12 cellular contexts compared by ENCODE assay signal in the genomic region with DNA sequence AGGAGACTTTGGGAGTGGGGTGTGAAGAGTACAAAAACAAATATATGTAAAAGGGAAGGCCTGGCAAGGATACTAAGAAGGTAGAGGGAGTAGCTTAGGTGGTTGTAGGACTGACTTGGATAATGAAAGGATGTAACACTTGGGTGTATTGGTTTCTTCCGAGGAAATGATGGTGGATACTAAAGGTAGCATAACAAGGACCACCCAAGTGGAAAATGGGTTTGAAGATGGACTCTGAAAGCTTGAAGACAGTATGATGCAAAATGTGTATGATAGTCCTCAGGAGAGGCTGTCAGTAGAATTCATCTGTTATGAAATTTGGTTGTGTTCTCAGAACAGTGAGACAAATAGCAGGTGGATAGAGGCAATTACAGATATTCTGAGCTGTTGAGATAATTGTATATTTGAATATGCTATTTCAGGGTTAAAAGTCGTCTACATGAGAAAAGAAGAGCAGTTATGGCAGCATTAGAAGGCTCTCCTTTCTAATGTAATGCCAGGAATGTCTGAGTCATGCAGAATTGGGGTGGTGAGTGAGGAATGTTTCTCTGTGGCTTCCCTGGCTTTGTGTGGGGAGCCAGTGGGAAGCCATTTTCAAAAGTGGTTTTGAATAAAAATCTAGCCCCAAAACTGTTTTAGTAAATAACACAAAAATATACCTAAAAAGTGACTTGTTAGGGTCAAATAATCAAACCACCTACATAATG.
A peak's percentile ranks its signal among the peaks of the same experiment; 100 is the strongest.
DNase-seq lines count a peak whose midpoint lies in the region; ATAC-seq and TF ChIP-seq lines count a peak whose summit lies in the region.
"Had no signal": no experiment of that assay in that cellular context is flagged by ENCODE, and none has a peak within 500 bp of the region (broad histone marks: within the 10 kb centered on the region; RNA-seq: fewer than 3 reads in every experiment).

No MANE protein-coding gene starts in this region.

- no peaks in the 10 kb centered on the region for H3K9me3 ChIP-seq in NT2/D1 (ENCODE audit: insufficient read depth, low read length)
- H3K9me3 ChIP-seq in neural progenitor cell (ENCODE audit: low read depth), result no peaks in the 10 kb centered on the region

- H3K27me3 ChIP-seq in NT2/D1 (ENCODE audit: insufficient read depth, insufficient read length) (no peaks in the 10 kb centered on the region), neural progenitor cell (no peaks in the 10 kb centered on the region)

- H3K27ac ChIP-seq in epithelial cell of prostate, result peak overlapping the region; percentile 60
- no peak overlapping the region for H3K27ac ChIP-seq in neural progenitor cell
- H3K27ac ChIP-seq in coronary artery, result no peak overlapping the region

- peaks cover 5% of the 10 kb centered on the region for H3K4me1 Mint-ChIP-seq in neural progenitor cell
- no peaks in the 10 kb centered on the region for H3K4me1 Mint-ChIP-seq in effector memory CD8-positive, alpha-beta T cell (ENCODE audit: low read depth in 2 of 2)
- H3K4me1 Mint-ChIP-seq: T-cell had no signal

- H3K9ac ChIP-seq in NT2/D1 (ENCODE audit: insufficient read length, low read depth) (no peak overlapping the region), neural progenitor cell (no peak overlapping the region)

- H3K79me2 ChIP-seq in neural progenitor cell (ENCODE audit: low read depth), result no peaks in the 10 kb centered on the region

- H3K27me3 Mint-ChIP-seq in neural progenitor cell (ENCODE audit: insufficient read depth, low read depth), result no peaks in the 10 kb centered on the region
- H3K27me3 Mint-ChIP-seq in effector memory CD8-positive, alpha-beta T cell, result peaks cover 24 to 41% of the 10 kb centered on the region in 2 donors

- no peaks in the 10 kb centered on the region for H3K36me3 ChIP-seq in NT2/D1 (ENCODE audit: insufficient read depth, insufficient read length, low read length)
- no peaks in the 10 kb centered on the region for H3K36me3 ChIP-seq in neural progenitor cell

- no peaks in the 10 kb centered on the region for H3F3A ChIP-seq in neural progenitor cell (ENCODE audit: low read depth)

- H2AFZ ChIP-seq in neural progenitor cell (replicated peaks), result no peak overlapping the region

- ATAC-seq in effector memory CD8-positive, alpha-beta T cell (replicated peaks), result no peak
- ATAC-seq: natural killer cell treated with Interleukin-12 subunit alpha and Interleukin-12 subunit beta and Interleukin-15 and Interleukin-18, amount 100 ng/mL, for 72 hours; T-cell had no signal

- H3K36me3 Mint-ChIP-seq in neural progenitor cell, result no peaks in the 10 kb centered on the region
- no peaks in the 10 kb centered on the region for H3K36me3 Mint-ChIP-seq in effector memory CD8-positive, alpha-beta T cell (ENCODE audit: insufficient read depth)
- H3K36me3 Mint-ChIP-seq: natural killer cell treated with Interleukin-12 subunit alpha and Interleukin-12 subunit beta and Interleukin-15 and Interleukin-18, amount 100 ng/mL, for 72 hours; T-cell had no signal

- H3K4me2 ChIP-seq in neural progenitor cell, result no peak overlapping the region

- H3K4me3 Mint-ChIP-seq in neural progenitor cell, result no peak overlapping the region
- no peak overlapping the region for H3K4me3 Mint-ChIP-seq in effector memory CD8-positive, alpha-beta T cell
- H3K4me3 Mint-ChIP-seq: natural killer cell treated with Interleukin-12 subunit alpha and Interleukin-12 subunit beta and Interleukin-15 and Interleukin-18, amount 100 ng/mL, for 72 hours; T-cell had no signal

- TF ChIP-seq CTCF in neural progenitor cell (IDR thresholded peaks at IDR 0.05) (no peak), coronary artery (IDR thresholded peaks at IDR 0.05) (no peak)

- H3K27ac Mint-ChIP-seq in neural progenitor cell, result no peak overlapping the region
- H3K27ac Mint-ChIP-seq in effector memory CD8-positive, alpha-beta T cell, result no peak overlapping the region
- H3K27ac Mint-ChIP-seq: natural killer cell treated with Interleukin-12 subunit alpha and Interleukin-12 subunit beta and Interleukin-15 and Interleukin-18, amount 100 ng/mL, for 72 hours; T-cell had no signal

- H4K20me1 ChIP-seq in neural progenitor cell (ENCODE audit: low read depth), result no peaks in the 10 kb centered on the region

- peaks cover 2% of the 10 kb centered on the region for H3K9me3 Mint-ChIP-seq in neural progenitor cell
- no peaks in the 10 kb centered on the region for H3K9me3 Mint-ChIP-seq in effector memory CD8-positive, alpha-beta T cell

- H3K4me3 ChIP-seq in NT2/D1 (ENCODE audit: insufficient read length, low read depth) (no peak overlapping the region), neural progenitor cell (no peak overlapping the region), coronary artery (no peak overlapping the region)

- DNase-seq in EH (ENCODE audit: low read depth) (peak; percentile 94), NT2/D1 (ENCODE audit: low read depth, low spot score) (peak; percentile 66), epithelial cell of prostate (ENCODE audit: low read depth, low spot score) (no peak), neural progenitor cell (ENCODE audit: low spot score) (peak; percentile 26), coronary artery (ENCODE audit: low spot score) (no peak)
- no peak for DNase-seq in effector memory CD8-positive, alpha-beta T cell
- DNase-seq in stimulated activated naive CD4-positive, alpha-beta T cell (lab: John Stamatoyannopoulos, UW), result no peak
- DNase-seq in effector CD8-positive, alpha-beta T cell (lab: John Stamatoyannopoulos, UW), result no peak
- DNase-seq: activated T-cell treated with anti-CD3 and anti-CD28 coated beads for 4 hours, NCI-H1105, T-cell had no signal

- H3K4me1 ChIP-seq in NT2/D1 (ENCODE audit: insufficient read depth, insufficient read length) (no peaks in the 10 kb centered on the region), neural progenitor cell (no peaks in the 10 kb centered on the region)

Comparison
In these comparisons a context has a peak if more than half of its experiments do, and no peak if none do; other contexts are left out.
1. DNase-seq: peak in EH (single experiment), NT2/D1 (single experiment) and neural progenitor cell (single experiment); none in epithelial cell of prostate (single experiment), effector memory CD8-positive, alpha-beta T cell (0 of 3), coronary artery (single experiment), stimulated activated naive CD4-positive, alpha-beta T cell (0 of 6) and effector CD8-positive, alpha-beta T cell (single experiment).